Comparison of ENCODE assay signal across 1 cellular context in genomic region chr2:206452750-206453149, GRCh38.
TF ChIP-seq lines count a peak whose summit lies in the region.

No MANE protein-coding gene starts in this region.

TF ChIP-seq in A549, 52 proteins besides CTCF, POLR2A, EP300 and RAD21 (continued from another document):
- TF ChIP-seq HMGXB4 (CRISPR knock-in tag; IDR thresholded peaks at IDR 0.05; ENCODE audit: borderline replicate concordance) (no peak), FOSB (CRISPR knock-in tag; IDR thresholded peaks at IDR 0.05) (no peak), NR3C1 (IDR thresholded peaks at IDR 0.05) (no peak), PHF8 (IDR thresholded peaks at IDR 0.05; ENCODE audit: borderline replicate concordance, low read depth) (no peak), FOSL2 (IDR thresholded peaks at IDR 0.05) (no peak), FOSL2 (CRISPR knock-in tag; IDR thresholded peaks at IDR 0.05) (no peak), POLR2AphosphoS2 (conservative IDR thresholded peaks at IDR 0.05; ENCODE audit: low read length) (no peak), RNF2 (IDR thresholded peaks at IDR 0.05; ENCODE audit: borderline replicate concordance, low read depth) (no peak), BHLHE40 (IDR thresholded peaks at IDR 0.05; ENCODE audit: low read depth, low read length) (no peak), E2F6 (IDR thresholded peaks at IDR 0.05; ENCODE audit: borderline replicate concordance, low read depth) (no peak), KDM1A (IDR thresholded peaks at IDR 0.05; ENCODE audit: low read depth) (no peak), ATOH8 (CRISPR knock-in tag; IDR thresholded peaks at IDR 0.05; ENCODE audit: low read depth) (no peak), RFX5 (IDR thresholded peaks at IDR 0.05) (no peak), CHD4 (IDR thresholded peaks at IDR 0.05; ENCODE audit: borderline replicate concordance) (no peak), ESRRA (IDR thresholded peaks at IDR 0.05; ENCODE audit: borderline replicate concordance, low read length) (no peak), BCL3 (IDR thresholded peaks at IDR 0.05) (no peak), JUN (IDR thresholded peaks at IDR 0.05) (no peak)
